In genomic region chr15:43796566-43796965, GRCh38 we compare ENCODE assay signal across 16 cellular contexts. TPM values are rescaled to one million over a fixed set of nuclear protein-coding genes. Genes with fewer than 3 reads are reported as not detected.
A peak's percentile ranks its signal among the peaks of the same experiment; 100 is the strongest.
DNase-seq lines count a peak whose midpoint lies in the region; ATAC-seq and TF ChIP-seq lines count a peak whose summit lies in the region.
"Had no signal": no experiment of that assay in that cellular context is flagged by ENCODE, and none has a peak within 500 bp of the region (broad histone marks: within the 10 kb centered on the region; RNA-seq: fewer than 3 reads in every experiment).

No MANE protein-coding gene starts in this region.

- peaks cover 67% of the 10 kb centered on the region for H3K4me1 Mint-ChIP-seq in CD8-positive, alpha-beta T cell (ENCODE audit: low read depth)
- H3K4me1 Mint-ChIP-seq in activated naive CD8-positive, alpha-beta T cell treated with anti-CD3 and anti-CD28 coated beads, Interleukin-2, amount 10 ng/mL, durations not matched to agents 7 days and 5 days = peaks cover 59% of the 10 kb centered on the region
- peaks cover 56 to 69% of the 10 kb centered on the region in 2 donors for H3K4me1 Mint-ChIP-seq in natural killer cell treated with Interleukin-12 subunit alpha and Interleukin-12 subunit beta and Interleukin-15 and Interleukin-18, amount 100 ng/mL, for 72 hours (ENCODE audit: low read depth in 2 of 2)

- H3K27me3 ChIP-seq in CD8-positive, alpha-beta T cell (ENCODE audit: insufficient read depth, low read length) = no peaks in the 10 kb centered on the region
- H3K27me3 ChIP-seq in HUES48 (ENCODE audit: control insufficient read depth, insufficient read depth, low read length) = no peaks in the 10 kb centered on the region
- H3K27me3 ChIP-seq: tibial nerve had no signal

- peak overlapping the region; percentile 28 for H3K27ac Mint-ChIP-seq in CD8-positive, alpha-beta T cell
- peak overlapping the region; percentile 4 for H3K27ac Mint-ChIP-seq in activated naive CD8-positive, alpha-beta T cell treated with anti-CD3 and anti-CD28 coated beads, Interleukin-2, amount 10 ng/mL, durations not matched to agents 7 days and 5 days
- peak overlapping the region; percentile 19 to 63 for H3K27ac Mint-ChIP-seq in natural killer cell treated with Interleukin-12 subunit alpha and Interleukin-12 subunit beta and Interleukin-15 and Interleukin-18, amount 100 ng/mL, for 72 hours

- no peaks in the 10 kb centered on the region for H3K27me3 Mint-ChIP-seq in CD8-positive, alpha-beta T cell (ENCODE audit: low read depth)
- no peaks in the 10 kb centered on the region for H3K27me3 Mint-ChIP-seq in activated naive CD8-positive, alpha-beta T cell treated with anti-CD3 and anti-CD28 coated beads, Interleukin-2, amount 10 ng/mL, durations not matched to agents 7 days and 5 days
- H3K27me3 Mint-ChIP-seq in natural killer cell treated with Interleukin-12 subunit alpha and Interleukin-12 subunit beta and Interleukin-15 and Interleukin-18, amount 100 ng/mL, for 72 hours = no peaks in the 10 kb centered on the region

- H3K4me3 Mint-ChIP-seq in CD8-positive, alpha-beta T cell = no peak overlapping the region
- no peak overlapping the region for H3K4me3 Mint-ChIP-seq in activated naive CD8-positive, alpha-beta T cell treated with anti-CD3 and anti-CD28 coated beads, Interleukin-2, amount 10 ng/mL, durations not matched to agents 7 days and 5 days
- H3K4me3 Mint-ChIP-seq in natural killer cell treated with Interleukin-12 subunit alpha and Interleukin-12 subunit beta and Interleukin-15 and Interleukin-18, amount 100 ng/mL, for 72 hours = no peak overlapping the region

- intact Hi-C loops in CD8-positive, alpha-beta T cell (cut with DNase I, micrococcal nuclease) = no loop called here

- CTCF ChIA-PET in CD8-positive, alpha-beta T cell (lab: Charles Lee) = interaction anchor here (1.5 to 1.8 kb wide), 2 partner anchors 11 to 16 kb away, joined by 3 to 5 read pairs; no protein-coding TSS in a partner anchor

- POLR2A ChIA-PET in CD8-positive, alpha-beta T cell (lab: Charles Lee) = no interaction called here
- POLR2A ChIA-PET in activated naive CD8-positive, alpha-beta T cell treated with anti-CD3 and anti-CD28 coated beads, Interleukin-2, amount 10 ng/mL, durations not matched to agents 7 days and 5 days (lab: Charles Lee) = interaction anchor here (0.5 to 4.0 kb wide), 2 partner anchors 28 to 72 kb away, joined by 3 to 17 read pairs; partner anchors contain the start of gene MFAP1

- H3K9ac ChIP-seq in HUES48 (ENCODE audit: low read depth, low read length) = no peak overlapping the region

- H3K9me3 ChIP-seq in CD8-positive, alpha-beta T cell (ENCODE audit: low read length) = no peaks in the 10 kb centered on the region
- H3K9me3 ChIP-seq in HUES48 (ENCODE audit: control insufficient read depth, insufficient read depth, low read length) = no peaks in the 10 kb centered on the region
- H3K9me3 ChIP-seq: tibial nerve had no signal

- H3K4me3 ChIP-seq in CD8-positive, alpha-beta T cell (ENCODE audit: low read depth, low read length) = no peak overlapping the region
- H3K4me3 ChIP-seq in HUES48 (ENCODE audit: low read depth, low read length) = no peak overlapping the region
- H3K4me3 ChIP-seq: tibial nerve had no signal

- H3K9me3 Mint-ChIP-seq in CD8-positive, alpha-beta T cell = no peaks in the 10 kb centered on the region
- H3K9me3 Mint-ChIP-seq in activated naive CD8-positive, alpha-beta T cell treated with anti-CD3 and anti-CD28 coated beads, Interleukin-2, amount 10 ng/mL, durations not matched to agents 7 days and 5 days = no peaks in the 10 kb centered on the region
- no peaks in the 10 kb centered on the region for H3K9me3 Mint-ChIP-seq in natural killer cell treated with Interleukin-12 subunit alpha and Interleukin-12 subunit beta and Interleukin-15 and Interleukin-18, amount 100 ng/mL, for 72 hours

- H3K27ac ChIP-seq in CD8-positive, alpha-beta T cell (ENCODE audit: low read depth, low read length) = no peak overlapping the region
- H3K27ac ChIP-seq in HUES48 (ENCODE audit: low read depth, low read length) = peak overlapping the region; percentile 48
- H3K27ac ChIP-seq: HL-60, tibial nerve had no signal

- no peak for TF ChIP-seq CTCF in CD8-positive, alpha-beta T cell (IDR thresholded peaks at IDR 0.05)

- H3K36me3 Mint-ChIP-seq in CD8-positive, alpha-beta T cell = peaks cover 76% of the 10 kb centered on the region
- peaks cover 47% of the 10 kb centered on the region for H3K36me3 Mint-ChIP-seq in activated naive CD8-positive, alpha-beta T cell treated with anti-CD3 and anti-CD28 coated beads, Interleukin-2, amount 10 ng/mL, durations not matched to agents 7 days and 5 days
- H3K36me3 Mint-ChIP-seq in natural killer cell treated with Interleukin-12 subunit alpha and Interleukin-12 subunit beta and Interleukin-15 and Interleukin-18, amount 100 ng/mL, for 72 hours = peaks cover 43% of the 10 kb centered on the region

- DNase-seq in CD8-positive, alpha-beta T cell = no peak
- no peak for DNase-seq in activated naive CD8-positive, alpha-beta T cell treated with anti-CD3 and anti-CD28 coated beads, Interleukin-2, amount 10 ng/mL, durations not matched to agents 7 days and 5 days
- no peak for DNase-seq in natural killer cell treated with Interleukin-12 subunit alpha and Interleukin-12 subunit beta and Interleukin-15 and Interleukin-18, amount 100 ng/mL, for 72 hours (ENCODE audit: low spot score)
- DNase-seq in C1 segment of cervical spinal cord (lab: John Stamatoyannopoulos, UW) (no peak), NCI-H1930 (lab: John Stamatoyannopoulos, UW) (no peak)
- DNase-seq: activated gamma-delta T cell, caudate nucleus, kidney, NCI-H187, NCI-H524 treated with DMSO at 0.1 percent for 48 hours had no signal

- H3K4me1 ChIP-seq in CD8-positive, alpha-beta T cell (ENCODE audit: insufficient read depth, low read length) = peaks cover 49% of the 10 kb centered on the region
- H3K4me1 ChIP-seq in HUES48 (ENCODE audit: control insufficient read depth, insufficient read depth, low read length) = peaks cover 44% of the 10 kb centered on the region

- H3K36me3 ChIP-seq in CD8-positive, alpha-beta T cell (ENCODE audit: insufficient read depth, low read length) = peaks cover 35% of the 10 kb centered on the region
- H3K36me3 ChIP-seq in HUES48 (ENCODE audit: control insufficient read depth, insufficient read depth, low read length) = peaks cover 53% of the 10 kb centered on the region

- no peak for ATAC-seq in CD8-positive, alpha-beta T cell
- ATAC-seq in activated naive CD8-positive, alpha-beta T cell treated with anti-CD3 and anti-CD28 coated beads, Interleukin-2, amount 10 ng/mL, durations not matched to agents 7 days and 5 days (ENCODE audit: low read depth) = no peak
- no peak for ATAC-seq in natural killer cell treated with Interleukin-12 subunit alpha and Interleukin-12 subunit beta and Interleukin-15 and Interleukin-18, amount 100 ng/mL, for 72 hours
- ATAC-seq in GM21423 (IDR thresholded peaks at IDR 0.05; ENCODE audit: unreplicated experiment) = no peak

RNA-seq across cellular contexts. Expression of gene SERINC4, which starts 3.5 kb away (rescaled TPM):
- total RNA-seq in CD8-positive, alpha-beta T cell = under 1 TPM; 0.27 to 0.44 TPM
- under 1 TPM; 0.14 to 0.17 TPM for total RNA-seq in activated naive CD8-positive, alpha-beta T cell treated with anti-CD3 and anti-CD28 coated beads, Interleukin-2, amount 10 ng/mL, durations not matched to agents 7 days and 5 days
- under 1 TPM; 0.24 to 0.50 TPM for total RNA-seq in natural killer cell treated with Interleukin-12 subunit alpha and Interleukin-12 subunit beta and Interleukin-15 and Interleukin-18, amount 100 ng/mL, for 72 hours
- total RNA-seq: glomerular endothelial cell, pulmonary artery endothelial cell had no signal

RNA-seq across cellular contexts. Expression of gene HYPK, which starts 3.8 kb away (rescaled TPM):
- 10 to 100 TPM; 10.9 to 14.0 TPM for total RNA-seq in CD8-positive, alpha-beta T cell
- 10 to 100 TPM; 17.2 to 18.3 TPM for total RNA-seq in activated naive CD8-positive, alpha-beta T cell treated with anti-CD3 and anti-CD28 coated beads, Interleukin-2, amount 10 ng/mL, durations not matched to agents 7 days and 5 days
- total RNA-seq in natural killer cell treated with Interleukin-12 subunit alpha and Interleukin-12 subunit beta and Interleukin-15 and Interleukin-18, amount 100 ng/mL, for 72 hours = 10 to 100 TPM; 14.3 to 15.3 TPM

RNA-seq across cellular contexts. Expression of gene SERF2, which starts 4.4 kb away (rescaled TPM):
- 100 to 1,000 TPM; 322 TPM for total RNA-seq in CD8-positive, alpha-beta T cell
- 100 to 1,000 TPM; 926 to 987 TPM for total RNA-seq in activated naive CD8-positive, alpha-beta T cell treated with anti-CD3 and anti-CD28 coated beads, Interleukin-2, amount 10 ng/mL, durations not matched to agents 7 days and 5 days
- total RNA-seq in natural killer cell treated with Interleukin-12 subunit alpha and Interleukin-12 subunit beta and Interleukin-15 and Interleukin-18, amount 100 ng/mL, for 72 hours = 100 to 1,000 TPM; 456 to 585 TPM

RNA-seq across cellular contexts. Expression of gene ELL3, which starts 19.8 kb away (rescaled TPM):
- 1 to 10 TPM in 1 of 2 experiments, under 1 TPM in 1; 0.67 to 1.1 TPM for total RNA-seq in CD8-positive, alpha-beta T cell
- total RNA-seq in activated naive CD8-positive, alpha-beta T cell treated with anti-CD3 and anti-CD28 coated beads, Interleukin-2, amount 10 ng/mL, durations not matched to agents 7 days and 5 days = 1 to 10 TPM; 4.6 to 4.9 TPM
- total RNA-seq in natural killer cell treated with Interleukin-12 subunit alpha and Interleukin-12 subunit beta and Interleukin-15 and Interleukin-18, amount 100 ng/mL, for 72 hours = under 1 TPM; 0.26 to 0.86 TPM

RNA-seq across cellular contexts. Expression of gene MFAP1, which starts 27.9 kb away (rescaled TPM):
- 10 to 100 TPM; 10.1 to 11.9 TPM for total RNA-seq in CD8-positive, alpha-beta T cell
- 10 to 100 TPM; 33.6 to 35.3 TPM for total RNA-seq in activated naive CD8-positive, alpha-beta T cell treated with anti-CD3 and anti-CD28 coated beads, Interleukin-2, amount 10 ng/mL, durations not matched to agents 7 days and 5 days
- total RNA-seq in natural killer cell treated with Interleukin-12 subunit alpha and Interleukin-12 subunit beta and Interleukin-15 and Interleukin-18, amount 100 ng/mL, for 72 hours = 10 to 100 TPM; 30.4 to 37.4 TPM
